27 cellular contexts compared by ENCODE assay signal in genomic region chr10:92813979-92814378, GRCh38.
"Had no signal": no experiment of that assay in that cellular context is flagged by ENCODE, and none has a peak within 500 bp of the region (broad histone marks: within the 10 kb centered on the region; RNA-seq: fewer than 3 reads in every experiment).

No MANE protein-coding gene starts in this region.

- H3K4me1 Mint-ChIP-seq: immature natural killer cell; naive thymus-derived CD4-positive, alpha-beta T cell; nephron; stimulated activated effector memory CD8-positive, alpha-beta T cell treated with anti-CD3 and anti-CD28 coated beads, Interleukin-12 subunit alpha, Interleukin-12 subunit beta, amount 100 ng/mL, for 72 hours had no signal

- H3K27me3 ChIP-seq: left lung, right atrium auricular region, testis had no signal

- H3K4me3 Mint-ChIP-seq: immature natural killer cell; naive thymus-derived CD4-positive, alpha-beta T cell; nephron; stimulated activated effector memory CD8-positive, alpha-beta T cell treated with anti-CD3 and anti-CD28 coated beads, Interleukin-12 subunit alpha, Interleukin-12 subunit beta, amount 100 ng/mL, for 72 hours; type B pancreatic cell had no signal

- H3K4me1 ChIP-seq: esophagus squamous epithelium, left lung, prostate gland, right atrium auricular region, testis, tibial artery had no signal

- H3K36me3 ChIP-seq: esophagus squamous epithelium, left lung, prostate gland, right atrium auricular region, tibial artery had no signal

- ATAC-seq: left lung; naive thymus-derived CD4-positive, alpha-beta T cell; sciatic nerve; stimulated activated effector memory CD8-positive, alpha-beta T cell treated with anti-CD3 and anti-CD28 coated beads, Interleukin-12 subunit alpha, Interleukin-12 subunit beta, amount 100 ng/mL, for 72 hours; stimulated activated naive CD8-positive, alpha-beta T cell treated with anti-CD3 and anti-CD28 coated beads, Interleukin-15, Interleukin-2, amounts not matched to agents 100 U/mL and 50 U/mL, for 24 hours had no signal

- H3K9me3 Mint-ChIP-seq: immature natural killer cell; naive thymus-derived CD4-positive, alpha-beta T cell; nephron; stimulated activated effector memory CD8-positive, alpha-beta T cell treated with anti-CD3 and anti-CD28 coated beads, Interleukin-12 subunit alpha, Interleukin-12 subunit beta, amount 100 ng/mL, for 72 hours had no signal

- H3K27ac ChIP-seq: dorsolateral prefrontal cortex, esophagus squamous epithelium, left lung, prostate gland, right atrium auricular region, testis, tibial artery had no signal

- H3K4me3 ChIP-seq: dorsolateral prefrontal cortex, esophagus squamous epithelium, left lung, prostate gland, right atrium auricular region, smooth muscle cell, testis, tibial artery had no signal

- H3K27ac Mint-ChIP-seq: immature natural killer cell; naive thymus-derived CD4-positive, alpha-beta T cell; nephron; stimulated activated effector memory CD8-positive, alpha-beta T cell treated with anti-CD3 and anti-CD28 coated beads, Interleukin-12 subunit alpha, Interleukin-12 subunit beta, amount 100 ng/mL, for 72 hours; type B pancreatic cell had no signal

- H3K4me2 ChIP-seq: smooth muscle cell had no signal

- H3K9me3 ChIP-seq: esophagus squamous epithelium, left lung, prostate gland, right atrium auricular region, testis, tibial artery had no signal

- FAIRE-seq: frontal cortex had no signal

- DNase-seq: cortex of kidney; dorsolateral prefrontal cortex; effector CD4-positive, alpha-beta T cell; esophagus squamous epithelium; hypothalamus; immature natural killer cell; islet precursor cell; left lung; mesendoderm; midbrain; naive thymus-derived CD4-positive, alpha-beta T cell; nucleus accumbens; stimulated activated CD4-positive, alpha-beta T cell treated with anti-CD3 and anti-CD28 coated beads, Interleukin-12 subunit alpha, Interleukin-12 subunit beta, amount 100 ng/mL, for 4 hours; stimulated activated CD4-positive, alpha-beta T cell treated with anti-CD3 and anti-CD28 coated beads, Interleukin-2, amount 100 ng/mL, for 24 hours; stimulated activated CD4-positive, alpha-beta T cell treated with anti-CD3 and anti-CD28 coated beads, Interleukin-4, amount 100 ng/mL, for 24 hours; stimulated activated naive CD8-positive, alpha-beta T cell treated with anti-CD3 and anti-CD28 coated beads, Interleukin-15, Interleukin-2, amounts not matched to agents 100 U/mL and 50 U/mL, for 24 hours; substantia nigra; testis; tibial artery had no signal

- H3K36me3 Mint-ChIP-seq: immature natural killer cell; stimulated activated effector memory CD8-positive, alpha-beta T cell treated with anti-CD3 and anti-CD28 coated beads, Interleukin-12 subunit alpha, Interleukin-12 subunit beta, amount 100 ng/mL, for 72 hours; type B pancreatic cell had no signal
